Comparison of ENCODE assay signal across 8 cellular contexts in the genomic region with DNA sequence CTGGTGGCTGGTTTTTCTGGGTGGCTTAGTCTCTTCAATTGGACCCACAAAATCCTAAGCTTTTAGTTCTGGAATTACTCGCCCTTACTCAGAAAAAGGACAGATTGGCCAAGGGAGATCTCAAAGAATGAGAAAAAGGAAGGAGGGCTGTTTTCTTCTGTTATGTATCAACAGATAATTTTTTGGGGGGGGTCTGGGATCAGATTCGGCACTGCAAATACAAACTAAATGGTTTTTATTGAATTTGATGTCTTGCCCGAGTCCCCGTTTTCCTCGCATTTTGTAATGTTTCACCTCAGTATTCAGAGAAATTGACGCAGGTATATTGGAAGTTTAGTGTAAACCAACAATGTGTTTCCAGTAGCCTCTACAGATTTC. TPM values are rescaled to one million over a fixed set of nuclear protein-coding genes. Genes with fewer than 3 reads are reported as not detected.
DNase-seq lines count a peak whose midpoint lies in the region; ATAC-seq, FAIRE-seq and TF ChIP-seq lines count a peak whose summit lies in the region.

No MANE protein-coding gene starts in this region.

- H3K36me3 ChIP-seq in CD8-positive, alpha-beta T cell (ENCODE audit: insufficient read depth, low read length), result peaks cover 5% of the 10 kb centered on the region
- H3K36me3 ChIP-seq in OCI-LY7 (ENCODE audit: insufficient read depth, low read length) (peaks cover 15% of the 10 kb centered on the region), endothelial cell of umbilical vein (ENCODE audit: control insufficient read depth in 2 of 2, extremely low read depth in 1 of 2, insufficient read depth in 2 of 2, low read length in 2 of 2) (no peaks in the 10 kb centered on the region), osteoblast (ENCODE audit: insufficient read depth, low read length) (peaks cover 4% of the 10 kb centered on the region)

- intact Hi-C loops in CD8-positive, alpha-beta T cell (cut with DNase I, micrococcal nuclease), result loop anchor here (1.0 to 10.0 kb wide), 7 partner anchors 215 to 1319 kb away; partner anchors contain the start of genes RASGRP3 (in 2 of the 2), SPAST (in 2 of the 2), TTC27 (in 2 of the 2) and FAM98A (in 1 of the 2)
- intact Hi-C loops in OCI-LY7 (cut with micrococcal nuclease; ENCODE audit: unreplicated experiment) (loop anchor here (5.0 kb wide), 1 partner anchor 79 kb away; the partner anchor contains the start of gene BIRC6), endothelial cell of umbilical vein (cut with micrococcal nuclease) (loop anchor here (5.0 kb wide), 1 partner anchor 216 kb away; the partner anchor contains the start of gene SPAST)

- BruUV-seq in OCI-LY7 (replicated peaks; lab: Mats Ljungman, UMichigan) (no TSS peak), endothelial cell of umbilical vein (replicated peaks; lab: Mats Ljungman, UMichigan) (no TSS peak)

- peak overlapping the region; percentile 86 for H3K27ac Mint-ChIP-seq in CD8-positive, alpha-beta T cell

- no peaks in the 10 kb centered on the region for H4K20me1 ChIP-seq in OCI-LY7 (ENCODE audit: insufficient read depth, low read length)
- H4K20me1 ChIP-seq in endothelial cell of umbilical vein (replicated peaks; ENCODE audit: control insufficient read depth, extremely low read depth, insufficient read depth, low read length), result no peaks in the 10 kb centered on the region
- H4K20me1 ChIP-seq in osteoblast (ENCODE audit: insufficient read depth, low read length), result peaks cover 4% of the 10 kb centered on the region

- H3K9ac ChIP-seq in endothelial cell of umbilical vein (replicated peaks; ENCODE audit: extremely low read depth, insufficient read depth, low read length), result peak overlapping the region; percentile 97

- TF ChIP-seq CTCF in CD8-positive, alpha-beta T cell (IDR thresholded peaks at IDR 0.05), result no peak
- TF ChIP-seq CTCF in OCI-LY7 (conservative IDR thresholded peaks at IDR 0.05; ENCODE audit: low read length) (no peak), endothelial cell of umbilical vein (IDR thresholded peaks at IDR 0.05; ENCODE audit: extremely low read depth in 1 of 2, insufficient read depth in 1 of 2, low read depth in 1 of 2, low read length in 2 of 2) (no peak), osteoblast (IDR thresholded peaks at IDR 0.05; ENCODE audit: extremely low read depth, low read depth, low read length) (no peak)

- H2AFZ ChIP-seq in OCI-LY7 (ENCODE audit: low read length) (peak overlapping the region; percentile 98), endothelial cell of umbilical vein (ENCODE audit: low read depth, low read length) (peak overlapping the region; percentile 93), osteoblast (ENCODE audit: low read length) (peak overlapping the region; percentile 95)

- DNase-seq in CD8-positive, alpha-beta T cell, result no peak
- DNase-seq in OCI-LY7 (ENCODE audit: low spot score), result no peak
- peak; percentile 31 for DNase-seq in endothelial cell of umbilical vein (ENCODE audit: low read depth, low spot score)
- DNase-seq in osteoblast (ENCODE audit: insufficient read length, low spot score, missing footprints), result no peak
- no peak for DNase-seq in NCI-H2029 (lab: John Stamatoyannopoulos, UW)
- no peak for DNase-seq in mesenteric fat pad (ENCODE audit: low spot score)
- no peak for DNase-seq in amygdala (lab: John Stamatoyannopoulos, UW)
- DNase-seq in NCI-H1436 treated with DMSO at 0.1 percent for 48 hours (lab: John Stamatoyannopoulos, UW), result no peak

- H3K9me3 ChIP-seq in CD8-positive, alpha-beta T cell (ENCODE audit: low read length), result no peaks in the 10 kb centered on the region
- H3K9me3 ChIP-seq in OCI-LY7 (ENCODE audit: low read length), result no peaks in the 10 kb centered on the region
- H3K9me3 ChIP-seq in endothelial cell of umbilical vein (replicated peaks; ENCODE audit: control insufficient read depth, insufficient read depth, low read length), result no peaks in the 10 kb centered on the region
- no peaks in the 10 kb centered on the region for H3K9me3 ChIP-seq in osteoblast (ENCODE audit: low read depth, low read length)

- no peaks in the 10 kb centered on the region for H3K27me3 ChIP-seq in CD8-positive, alpha-beta T cell (ENCODE audit: insufficient read depth, low read length)
- H3K27me3 ChIP-seq in endothelial cell of umbilical vein (ENCODE audit: control insufficient read depth in 2 of 2, insufficient read depth in 2 of 2, low read length in 2 of 2), result peaks cover 0 to 2% of the 10 kb centered on the region in 2 experiments
- no peaks in the 10 kb centered on the region for H3K27me3 ChIP-seq in osteoblast (ENCODE audit: insufficient read depth, low read length)

- H3K4me3 Mint-ChIP-seq in CD8-positive, alpha-beta T cell, result peak overlapping the region; percentile 85

- no peaks in the 10 kb centered on the region for H3K9me3 Mint-ChIP-seq in CD8-positive, alpha-beta T cell

- H3K4me2 ChIP-seq in OCI-LY7 (ENCODE audit: low read length), result peak overlapping the region; percentile 97
- H3K4me2 ChIP-seq in endothelial cell of umbilical vein (ENCODE audit: insufficient read depth, low read length), result peak overlapping the region; percentile 96
- H3K4me2 ChIP-seq in osteoblast (ENCODE audit: insufficient read depth, low read length), result peak overlapping the region; percentile 87

- H3K9me1 ChIP-seq in endothelial cell of umbilical vein (replicated peaks; ENCODE audit: control insufficient read depth, extremely low read depth, insufficient read depth, low read length), result no peaks in the 10 kb centered on the region

- H3K9me2 ChIP-seq in OCI-LY7 (ENCODE audit: insufficient read depth, low read length), result no peaks in the 10 kb centered on the region

- H3K79me2 ChIP-seq in OCI-LY7 (ENCODE audit: insufficient read depth, low read depth, low read length) (peaks cover 18% of the 10 kb centered on the region), endothelial cell of umbilical vein (ENCODE audit: control insufficient read depth, insufficient read depth, low read length) (peaks cover 33% of the 10 kb centered on the region), osteoblast (ENCODE audit: insufficient read depth, low read length) (peaks cover 49% of the 10 kb centered on the region)

- ATAC-seq in CD8-positive, alpha-beta T cell, result no peak

- CTCF ChIA-PET in CD8-positive, alpha-beta T cell (lab: Charles Lee), result no interaction called here
- CTCF ChIA-PET in OCI-LY7 (lab: Charles Lee; ENCODE audit: unreplicated experiment), result no interaction called here
- CTCF ChIA-PET in endothelial cell of umbilical vein (lab: Charles Lee), result interaction anchor here (1.1 kb wide), 1 partner anchor 9 kb away, joined by 4 read pairs; no protein-coding TSS in a partner anchor

- H3K4me1 Mint-ChIP-seq in CD8-positive, alpha-beta T cell (ENCODE audit: low read depth), result peaks cover 41% of the 10 kb centered on the region

- POLR2A ChIA-PET in CD8-positive, alpha-beta T cell (lab: Charles Lee), result interaction anchor here (1.4 kb wide), 1 partner anchor 79 kb away, joined by 4 read pairs; no protein-coding TSS in a partner anchor
- POLR2A ChIA-PET in OCI-LY7 (lab: Charles Lee), result interaction anchor here (1.5 kb wide), 1 partner anchor 239 kb away, joined by 4 read pairs; the partner anchor contains the start of gene DPY30
- POLR2A ChIA-PET in endothelial cell of umbilical vein (lab: Charles Lee), result no interaction called here

- FAIRE-seq in endothelial cell of umbilical vein (lab: Jason Lieb, UNC), result no peak

- H3K27ac ChIP-seq in CD8-positive, alpha-beta T cell (ENCODE audit: low read depth, low read length), result peak overlapping the region; percentile 58
- H3K27ac ChIP-seq in OCI-LY7 (ENCODE audit: low read depth, low read length, poor library complexity, severe bottlenecking) (peak overlapping the region; percentile 16), endothelial cell of umbilical vein (ENCODE audit: insufficient read depth, low read depth, low read length) (peak overlapping the region; percentile 80), osteoblast (ENCODE audit: low read depth, low read length) (peak overlapping the region; percentile 80)

- H3K36me3 Mint-ChIP-seq in CD8-positive, alpha-beta T cell, result peaks cover 27% of the 10 kb centered on the region

- dilution Hi-C loops in endothelial cell of umbilical vein (cut with MboI; ENCODE audit: extremely low pct_ligation_motif_present, low sequenced_read_pairs), result no loop called here

- H3K4me1 ChIP-seq in CD8-positive, alpha-beta T cell (ENCODE audit: insufficient read depth, low read length), result peaks cover 39% of the 10 kb centered on the region
- peaks cover 14% of the 10 kb centered on the region for H3K4me1 ChIP-seq in OCI-LY7 (ENCODE audit: insufficient read depth, low read length, poor library complexity, severe bottlenecking)
- H3K4me1 ChIP-seq in endothelial cell of umbilical vein (ENCODE audit: control insufficient read depth, extremely low read depth, insufficient read depth, low read length), result peaks cover 11% of the 10 kb centered on the region
- H3K4me1 ChIP-seq in osteoblast (ENCODE audit: insufficient read depth, low read length), result peaks cover 10% of the 10 kb centered on the region

- TF ChIP-seq POLR2A in endothelial cell of umbilical vein (IDR thresholded peaks at IDR 0.05; ENCODE audit: low read depth, low read length), result no peak

- H3K4me3 ChIP-seq in CD8-positive, alpha-beta T cell (ENCODE audit: low read depth, low read length), result peak overlapping the region; percentile 96
- H3K4me3 ChIP-seq in OCI-LY7 (ENCODE audit: low read depth, low read length, poor library complexity, severe bottlenecking) (peak overlapping the region; percentile 93), endothelial cell of umbilical vein (replicated peaks in 1 of 3; ENCODE audit: insufficient read depth in 1 of 3, low read depth in 1 of 3, low read length in 3 of 3) (peak overlapping the region; percentile 86 to 94 (median 88)), osteoblast (ENCODE audit: insufficient read depth, low read length) (peak overlapping the region; percentile 99)

- no peaks in the 10 kb centered on the region for H3K27me3 Mint-ChIP-seq in CD8-positive, alpha-beta T cell (ENCODE audit: low read depth)

RNA-seq across cellular contexts. Expression of gene YIPF4, which starts 0.8 kb away (rescaled TPM):
- total RNA-seq in CD8-positive, alpha-beta T cell, result 10 to 100 TPM; 10.4 to 10.9 TPM
- 5.4 and 8.6 TPM in 2 replicates for total RNA-seq in OCI-LY7 (2014; rRNA removed; shearing (Covaris generic))
- 28.3 and 29.6 TPM in 2 replicates for total RNA-seq in OCI-LY7 (2022)
- 40.1 and 45.0 TPM in 2 replicates for total RNA-seq in endothelial cell of umbilical vein
- polyA plus RNA-seq in endothelial cell of umbilical vein, result 4.4 and 8.6 TPM in 2 replicates
- 7.0 and 7.6 TPM in 2 replicates for polyA plus RNA-seq in endothelial cell of umbilical vein (2011; cell fraction: cytosol; rRNA removed)
- 4.4 TPM in 2 replicates for polyA plus RNA-seq in endothelial cell of umbilical vein (2011; cell fraction: nucleus; rRNA removed)
- polyA plus RNA-seq in endothelial cell of umbilical vein (2012), result 35.7 and 41.6 TPM in 2 replicates
- 6.0 and 6.5 TPM in 2 replicates for polyA minus RNA-seq in endothelial cell of umbilical vein
- polyA minus RNA-seq in endothelial cell of umbilical vein (2011; cell fraction: cytosol; rRNA and poly(A)+ RNA removed), result 8.1 TPM
- 7.7 and 9.8 TPM in 2 replicates for polyA minus RNA-seq in endothelial cell of umbilical vein (2011; cell fraction: nucleus; rRNA and poly(A)+ RNA removed)
- 18.5 and 19.4 TPM in 2 replicates for total RNA-seq in osteoblast
- 43.1 TPM for total RNA-seq in mesenteric fat pad

RNA-seq across cellular contexts. Expression of gene NLRC4, which starts 13.8 kb away (rescaled TPM):
- total RNA-seq in CD8-positive, alpha-beta T cell, result not detected
- not detected in 2 replicates for total RNA-seq in OCI-LY7 (2014; rRNA removed; shearing (Covaris generic))
- total RNA-seq in OCI-LY7 (2022), result not detected in 2 replicates
- not detected in 2 replicates for total RNA-seq in endothelial cell of umbilical vein
- not detected in 2 replicates for polyA plus RNA-seq in endothelial cell of umbilical vein
- polyA plus RNA-seq in endothelial cell of umbilical vein (2011; cell fraction: cytosol; rRNA removed), result not detected in 2 replicates
- not detected in 2 replicates for polyA plus RNA-seq in endothelial cell of umbilical vein (2011; cell fraction: nucleus; rRNA removed)
- polyA plus RNA-seq in endothelial cell of umbilical vein (2012), result not detected in 2 replicates
- polyA minus RNA-seq in endothelial cell of umbilical vein, result not detected in 2 replicates
- polyA minus RNA-seq in endothelial cell of umbilical vein (2011; cell fraction: cytosol; rRNA and poly(A)+ RNA removed), result not detected
- not detected in 2 replicates for polyA minus RNA-seq in endothelial cell of umbilical vein (2011; cell fraction: nucleus; rRNA and poly(A)+ RNA removed)
- total RNA-seq in osteoblast, result not detected in 2 replicates
- 7.9 TPM for total RNA-seq in mesenteric fat pad

Comparison
In these comparisons a context has a peak if more than half of its experiments do, and no peak if none do; other contexts are left out.
1. H3K27ac ChIP-seq: peak in every context shown above with its lines; median percentile 80 in endothelial cell of umbilical vein; 80 in osteoblast; 58 in CD8-positive, alpha-beta T cell; 16 in OCI-LY7.